4 cellular contexts compared by ENCODE assay signal in the genomic region with DNA sequence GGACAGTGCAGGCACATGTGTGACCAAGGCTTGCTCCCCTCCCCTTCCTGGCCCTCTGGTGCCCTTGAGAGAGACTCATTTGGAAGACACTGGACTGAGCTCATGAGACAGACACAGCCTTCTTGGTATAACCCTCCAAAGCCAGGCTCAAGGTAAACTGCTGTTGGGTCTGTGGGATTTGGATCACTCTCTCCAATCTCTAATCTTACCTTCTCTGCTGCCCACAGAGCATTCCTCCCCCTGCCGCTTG.
"Had no signal": no experiment of that assay in that cellular context is flagged by ENCODE, and none has a peak within 500 bp of the region (broad histone marks: within the 10 kb centered on the region; RNA-seq: fewer than 3 reads in every experiment).

No MANE protein-coding gene starts in this region.

- H3K4me3 ChIP-seq: GM23338 had no signal

- DNase-seq: H9, HCEC 1CT, IMR-90 had no signal

- H3K27ac Mint-ChIP-seq: GM23338, H9 had no signal

- H3K4me3 Mint-ChIP-seq: GM23338, H9 had no signal

- ATAC-seq: GM23338 had no signal

- H3K9me3 Mint-ChIP-seq: GM23338 had no signal
